Comparison of ENCODE assay signal across 18 cellular contexts in genomic region chr1:6982443-6982842, GRCh38.
"Had no signal": no experiment of that assay in that cellular context is flagged by ENCODE, and none has a peak within 500 bp of the region (broad histone marks: within the 10 kb centered on the region; RNA-seq: fewer than 3 reads in every experiment).

No MANE protein-coding gene starts in this region.

- H3K27me3 ChIP-seq: dorsolateral prefrontal cortex had no signal

- ATAC-seq: gastroesophageal sphincter, heart right ventricle, left cardiac atrium, left lung, left ventricle myocardium superior, mucosa of descending colon had no signal

- DNase-seq: dermis blood vessel endothelial cell; dorsolateral prefrontal cortex; effector CD4-positive, alpha-beta T cell; effector memory CD4-positive, alpha-beta T cell; glutamatergic neuron; head of caudate nucleus; heart right ventricle; hippocampal formation; left cardiac atrium; left lung; left ventricle myocardium superior; lower lobe of right lung; mesenchymal stem cell; mucosa of descending colon had no signal

- H3K27ac ChIP-seq: coronary artery, dorsolateral prefrontal cortex, esophagus muscularis mucosa, foreskin keratinocyte, gastroesophageal sphincter, heart right ventricle, left lung, lower lobe of right lung had no signal

- H3K9me3 ChIP-seq: esophagus muscularis mucosa, gastroesophageal sphincter, heart right ventricle, left lung, lower lobe of right lung, mucosa of descending colon had no signal

- H3K4me1 ChIP-seq: esophagus muscularis mucosa, foreskin keratinocyte, gastroesophageal sphincter, heart right ventricle, left lung, lower lobe of right lung had no signal

- H3K36me3 ChIP-seq: esophagus muscularis mucosa, gastroesophageal sphincter, heart right ventricle, left lung, lower lobe of right lung had no signal

- H3K4me3 ChIP-seq: coronary artery, dorsolateral prefrontal cortex, esophagus muscularis mucosa, gastroesophageal sphincter, heart right ventricle, left lung, lower lobe of right lung, mucosa of descending colon had no signal
